9 cellular contexts compared by ENCODE assay signal in the genomic region with DNA sequence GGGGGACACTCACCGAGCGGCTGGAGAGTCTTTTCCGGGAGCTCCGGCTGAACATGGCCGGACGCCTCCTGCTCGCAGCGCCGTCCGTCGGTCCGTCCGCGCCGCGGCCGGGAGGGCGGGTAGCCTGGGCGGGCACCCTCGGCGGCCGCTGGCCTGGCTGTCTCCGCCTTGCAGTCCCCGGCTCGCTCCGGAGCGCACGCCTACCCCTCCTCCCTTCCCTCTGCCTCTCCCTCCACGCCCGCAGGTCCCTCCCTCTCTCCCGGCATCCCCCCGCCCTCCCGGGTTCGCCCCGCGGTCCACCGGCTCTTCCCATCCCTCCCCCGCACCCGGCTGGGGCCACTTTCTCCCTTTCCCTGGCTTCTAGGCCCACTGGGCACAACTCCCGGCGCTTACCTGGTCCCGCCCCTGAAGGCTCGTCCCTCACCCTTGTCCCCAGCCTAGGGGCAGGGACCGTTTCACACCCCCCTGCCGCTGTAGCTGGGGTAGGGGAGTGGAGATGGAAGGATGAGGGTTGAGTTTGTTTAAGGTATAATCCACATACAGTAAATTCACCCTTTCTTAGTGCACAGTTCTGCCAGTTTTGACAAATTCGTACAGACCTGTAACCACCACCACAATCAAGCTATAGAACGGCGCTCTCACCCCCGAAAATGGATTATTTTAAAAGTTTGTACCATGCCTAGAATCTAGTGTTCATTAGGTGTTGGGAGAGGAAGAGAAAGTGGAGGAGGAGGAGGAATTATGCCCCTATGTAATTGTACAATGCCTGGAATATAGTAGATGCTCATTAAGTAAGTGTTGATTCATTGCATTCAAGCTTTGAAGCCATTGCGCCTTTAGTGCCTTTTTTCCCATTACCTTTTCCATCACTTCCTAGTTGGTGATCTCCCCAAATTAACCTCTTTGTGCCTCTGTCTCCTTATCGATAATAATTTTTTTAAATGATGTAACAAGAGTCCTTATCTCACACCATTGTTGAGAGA.
DNase-seq lines count a peak whose midpoint lies in the region; ATAC-seq and TF ChIP-seq lines count a peak whose summit lies in the region.
"Had no signal": no experiment of that assay in that cellular context is flagged by ENCODE, and none has a peak within 500 bp of the region (broad histone marks: within the 10 kb centered on the region; RNA-seq: fewer than 3 reads in every experiment).

No MANE protein-coding gene starts in this region.

- intact Hi-C loops in left ventricle myocardium superior (cut with micrococcal nuclease) = no loop called here

- peak overlapping the region; percentile 58 for H3K4me3 ChIP-seq in skeletal muscle cell (ENCODE audit: low read depth, low read length)
- H3K4me3 ChIP-seq: K562 had no signal

- no peak for TF ChIP-seq CTCF in GM13976 (IDR thresholded peaks at IDR 0.05; ENCODE audit: borderline replicate concordance, control extremely low read depth, extremely low read depth, insufficient read depth, missing control alignments)

- in situ Hi-C loops in GM13976 (cut with MboI; ENCODE audit: low sequenced_read_pairs, unreplicated experiment) = no loop called here
- in situ Hi-C loops in SK-MEL-5 (cut with HindIII; ENCODE audit: low pct_unique_long_range_greater_than_20kb, low sequenced_read_pairs) = no loop called here

- ATAC-seq in left ventricle myocardium superior (peak; percentile 59), HG03139 (IDR thresholded peaks at IDR 0.05; ENCODE audit: unreplicated experiment) (no peak), GM19328 (IDR thresholded peaks at IDR 0.05; ENCODE audit: unreplicated experiment) (no peak)
- ATAC-seq: K562 had no signal

- peak; percentile 46 for DNase-seq in GM13976 (ENCODE audit: low spot score)
- peak; percentile 14 for DNase-seq in SK-MEL-5 (ENCODE audit: low read depth, low spot score)
- peak; percentile 36 for DNase-seq in left ventricle myocardium superior
- DNase-seq in skeletal muscle cell (ENCODE audit: low read depth) = no peak
- DNase-seq in NOMO-1 treated with DMSO at 0.1 percent for 48 hours (lab: John Stamatoyannopoulos, UW; ENCODE audit: unreplicated experiment) = no peak
- DNase-seq in stimulated activated CD4-positive, alpha-beta T cell treated with anti-CD3 and anti-CD28 coated beads, Interleukin-12 subunit alpha, Interleukin-12 subunit beta, amount 100 ng/mL, for 4 hours = no peak

Comparison
In these comparisons a context has a peak if more than half of its experiments do, and no peak if none do; other contexts are left out.
1. DNase-seq: peak in GM13976 (single experiment), SK-MEL-5 (single experiment) and left ventricle myocardium superior (single experiment); none in skeletal muscle cell (single experiment), NOMO-1 treated with DMSO at 0.1 percent for 48 hours (single experiment) and stimulated activated CD4-positive, alpha-beta T cell treated with anti-CD3 and anti-CD28 coated beads, Interleukin-12 subunit alpha, Interleukin-12 subunit beta, amount 100 ng/mL, for 4 hours (single experiment).